In genomic region chr7:24981544-24981951, GRCh38 we compare ENCODE assay signal across 8 cellular contexts. TPM values are rescaled to one million over a fixed set of nuclear protein-coding genes. Genes with fewer than 3 reads are reported as not detected.
DNase-seq lines count a peak whose midpoint lies in the region; ATAC-seq and TF ChIP-seq lines count a peak whose summit lies in the region.

No MANE protein-coding gene starts in this region.

- H3K4me1 Mint-ChIP-seq in activated T-helper 1 cell treated with anti-CD3 and anti-CD28 coated beads, Interleukin-12 subunit alpha, Interleukin-12 subunit beta, Interleukin-2, Interleukin-4 antibody, amounts not matched to agents 30 ng/mL and 10 ng/mL and 1 ng/mL, durations not matched to agents 14 hours and 24 hours and 36 hours (ENCODE audit: low read depth) = peaks cover 43% of the 10 kb centered on the region
- H3K4me1 Mint-ChIP-seq in naive thymus-derived CD4-positive, alpha-beta T cell = peaks cover 32 to 49% (median 42%) of the 10 kb centered on the region in 7 donors

- POLR2A ChIA-PET in naive thymus-derived CD4-positive, alpha-beta T cell (lab: Charles Lee) = interaction anchor here (1.0 to 1.8 kb wide), 7 partner anchors 8 to 160 kb away, joined by 3 to 12 read pairs (median 4); no protein-coding TSS in a partner anchor

- intact Hi-C loops in activated T-helper 1 cell treated with anti-CD3 and anti-CD28 coated beads, Interleukin-12 subunit alpha, Interleukin-12 subunit beta, Interleukin-2, Interleukin-4 antibody, amounts not matched to agents 30 ng/mL and 10 ng/mL and 1 ng/mL, durations not matched to agents 14 hours and 24 hours and 36 hours (cut with micrococcal nuclease) = loop anchor here (1.0 to 10.0 kb wide), 7 partner anchors 89 to 1609 kb away; partner anchors contain the start of genes PALS2 and TRA2A
- intact Hi-C loops in naive thymus-derived CD4-positive, alpha-beta T cell (cut with micrococcal nuclease) = loop anchor here (2.0 to 10.0 kb wide), 7 partner anchors 143 to 1967 kb away; partner anchors contain the start of genes CBX3 (in 1 of the 2), CYCS (in 1 of the 2), HNRNPA2B1 (in 1 of the 2) and HYCC1 (in 1 of the 2)

- peaks cover 17% of the 10 kb centered on the region for H3K36me3 Mint-ChIP-seq in activated T-helper 1 cell treated with anti-CD3 and anti-CD28 coated beads, Interleukin-12 subunit alpha, Interleukin-12 subunit beta, Interleukin-2, Interleukin-4 antibody, amounts not matched to agents 30 ng/mL and 10 ng/mL and 1 ng/mL, durations not matched to agents 14 hours and 24 hours and 36 hours (ENCODE audit: low read depth)
- peaks cover 0 to 12% (median 0%) of the 10 kb centered on the region in 5 donors for H3K36me3 Mint-ChIP-seq in naive thymus-derived CD4-positive, alpha-beta T cell

- H3K27ac Mint-ChIP-seq in activated T-helper 1 cell treated with anti-CD3 and anti-CD28 coated beads, Interleukin-12 subunit alpha, Interleukin-12 subunit beta, Interleukin-2, Interleukin-4 antibody, amounts not matched to agents 30 ng/mL and 10 ng/mL and 1 ng/mL, durations not matched to agents 14 hours and 24 hours and 36 hours = peak overlapping the region; percentile 84
- H3K27ac Mint-ChIP-seq in naive thymus-derived CD4-positive, alpha-beta T cell = peak overlapping the region in 6 of 9 donors; percentile 37 to 95 (median 80)

- H3K9me3 Mint-ChIP-seq in activated T-helper 1 cell treated with anti-CD3 and anti-CD28 coated beads, Interleukin-12 subunit alpha, Interleukin-12 subunit beta, Interleukin-2, Interleukin-4 antibody, amounts not matched to agents 30 ng/mL and 10 ng/mL and 1 ng/mL, durations not matched to agents 14 hours and 24 hours and 36 hours = no peaks in the 10 kb centered on the region
- H3K9me3 Mint-ChIP-seq in naive thymus-derived CD4-positive, alpha-beta T cell = peaks cover 0 to 3% (median 0%) of the 10 kb centered on the region in 11 donors

- peak overlapping the region; percentile 96 for H3K4me3 Mint-ChIP-seq in activated T-helper 1 cell treated with anti-CD3 and anti-CD28 coated beads, Interleukin-12 subunit alpha, Interleukin-12 subunit beta, Interleukin-2, Interleukin-4 antibody, amounts not matched to agents 30 ng/mL and 10 ng/mL and 1 ng/mL, durations not matched to agents 14 hours and 24 hours and 36 hours
- H3K4me3 Mint-ChIP-seq in naive thymus-derived CD4-positive, alpha-beta T cell = peak overlapping the region; percentile 90 to 97 (median 96)

- peaks cover 2% of the 10 kb centered on the region for H3K27me3 Mint-ChIP-seq in activated T-helper 1 cell treated with anti-CD3 and anti-CD28 coated beads, Interleukin-12 subunit alpha, Interleukin-12 subunit beta, Interleukin-2, Interleukin-4 antibody, amounts not matched to agents 30 ng/mL and 10 ng/mL and 1 ng/mL, durations not matched to agents 14 hours and 24 hours and 36 hours (ENCODE audit: insufficient read depth)
- H3K27me3 Mint-ChIP-seq in naive thymus-derived CD4-positive, alpha-beta T cell = peaks cover 0 to 4% (median 0%) of the 10 kb centered on the region in 5 donors

- no peak overlapping the region for H3K27ac ChIP-seq in naive thymus-derived CD4-positive, alpha-beta T cell (ENCODE audit: low read depth, low read length)

- ATAC-seq in naive thymus-derived CD4-positive, alpha-beta T cell = no peak
- no peak for ATAC-seq in GM18873 (IDR thresholded peaks at IDR 0.05; ENCODE audit: low FRiP score, unreplicated experiment)

- no peaks in the 10 kb centered on the region for H3K9me3 ChIP-seq in naive thymus-derived CD4-positive, alpha-beta T cell (ENCODE audit: control insufficient read depth in 2 of 3, low read length in 3 of 3)

- H3K4me1 ChIP-seq in naive thymus-derived CD4-positive, alpha-beta T cell (ENCODE audit: control insufficient read depth in 2 of 2, insufficient read depth in 2 of 2, low read length in 2 of 2) = peaks cover 16 to 22% of the 10 kb centered on the region in 2 donors

- H3K36me3 ChIP-seq in naive thymus-derived CD4-positive, alpha-beta T cell (ENCODE audit: control insufficient read depth in 2 of 3, insufficient read depth in 3 of 3, low read length in 3 of 3) = no peaks in the 10 kb centered on the region

- CTCF ChIA-PET in naive thymus-derived CD4-positive, alpha-beta T cell (lab: Charles Lee) = interaction anchor here (0.5 to 4.4 kb wide), 9 partner anchors 9 to 169 kb away, joined by 3 to 44 read pairs (median 3); no protein-coding TSS in a partner anchor

- DNase-seq in NCI-H345 (lab: John Stamatoyannopoulos, UW) (peak; percentile 60), NCI-H345 treated with DMSO at 0.1 percent for 48 hours (lab: John Stamatoyannopoulos, UW; ENCODE audit: unreplicated experiment) (no peak), NCI-H748 treated with DMSO at 0.1 percent for 48 hours (lab: John Stamatoyannopoulos, UW) (peak; percentile 49), fibroblast of pulmonary artery (ENCODE audit: low read depth) (peak; percentile 47), stromal cell of bone marrow (ENCODE audit: low read depth) (peak; percentile 40)
- DNase-seq in activated T-helper 1 cell treated with anti-CD3 and anti-CD28 coated beads, Interleukin-12 subunit alpha, Interleukin-12 subunit beta, Interleukin-2, Interleukin-4 antibody, amounts not matched to agents 30 ng/mL and 10 ng/mL and 1 ng/mL, durations not matched to agents 14 hours and 24 hours and 36 hours (ENCODE audit: low spot score) = peak; percentile 41
- DNase-seq in naive thymus-derived CD4-positive, alpha-beta T cell = peak in 8 of 9 donors; percentile 26 to 63 (median 38)

- no peaks in the 10 kb centered on the region for H3K27me3 ChIP-seq in naive thymus-derived CD4-positive, alpha-beta T cell (ENCODE audit: control insufficient read depth in 2 of 2, insufficient read depth in 2 of 2, low read length in 2 of 2)

- peak overlapping the region; percentile 62 for H3K4me3 ChIP-seq in fibroblast of pulmonary artery (replicated peaks; ENCODE audit: low read depth, low read length)
- H3K4me3 ChIP-seq in naive thymus-derived CD4-positive, alpha-beta T cell (ENCODE audit: low read length) = peak overlapping the region; percentile 84

- TF ChIP-seq CTCF in fibroblast of pulmonary artery (IDR thresholded peaks at IDR 0.05; ENCODE audit: low read length, missing control alignments) = no peak

RNA-seq across cellular contexts. Expression of gene OSBPL3, which starts 1.6 kb away (rescaled TPM):
- 90.6 and 101 TPM in 2 replicates for total RNA-seq in activated T-helper 1 cell treated with anti-CD3 and anti-CD28 coated beads, Interleukin-12 subunit alpha, Interleukin-12 subunit beta, Interleukin-2, Interleukin-4 antibody, amounts not matched to agents 30 ng/mL and 10 ng/mL and 1 ng/mL, durations not matched to agents 14 hours and 24 hours and 36 hours
- total RNA-seq in naive thymus-derived CD4-positive, alpha-beta T cell = 10 to 100 TPM; 17.1 to 75.7 (median 22.7) TPM
- polyA plus RNA-seq in naive thymus-derived CD4-positive, alpha-beta T cell = 1 to 10 TPM; 4.5 to 5.0 TPM
